In the genomic region with DNA sequence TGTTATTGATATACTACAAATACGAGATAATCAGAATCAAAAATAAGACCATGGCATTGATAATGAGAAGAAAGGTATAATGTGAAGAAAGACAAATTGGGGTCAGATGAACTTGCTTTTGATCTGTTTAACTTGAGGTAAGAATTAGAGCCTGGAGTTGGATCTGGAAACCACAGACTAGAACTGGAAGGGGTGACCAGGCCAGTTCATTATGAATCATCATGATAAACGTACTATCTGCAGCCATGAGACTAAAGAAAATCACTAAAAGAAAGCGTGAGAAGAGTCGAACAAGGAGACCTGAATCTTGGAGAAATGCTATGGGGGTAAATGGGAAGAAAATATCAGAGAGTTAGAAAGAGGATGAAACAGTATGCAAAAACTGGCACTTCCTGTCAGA, we compare ENCODE assay signal across 30 cellular contexts.
DNase-seq lines count a peak whose midpoint lies in the region; ATAC-seq and TF ChIP-seq lines count a peak whose summit lies in the region.
"Had no signal": no experiment of that assay in that cellular context is flagged by ENCODE, and none has a peak within 500 bp of the region (broad histone marks: within the 10 kb centered on the region; RNA-seq: fewer than 3 reads in every experiment).

No MANE protein-coding gene starts in this region.

- H3K4me3 Mint-ChIP-seq in GM23338: no peak overlapping the region
- H3K4me3 Mint-ChIP-seq: CD4-positive, alpha-beta T cell; nephron; stimulated activated naive B cell treated with anti-CD40 and anti-IgM and Interleukin-4, amounts not matched to agents 10 μg/mL and 1 μg/mL and 100 μg/mL, for 72 hours had no signal

- H3K9me3 ChIP-seq in Panc1 (ENCODE audit: control insufficient read depth, insufficient read depth, low read depth, low read length): peaks cover 3% of the 10 kb centered on the region; the same call in 1 of the 2 replicates
- H3K9me3 ChIP-seq: testis had no signal

- no peaks in the 10 kb centered on the region for H3K27me3 ChIP-seq in GM23338 (ENCODE audit: insufficient read depth)
- no peaks in the 10 kb centered on the region for H3K27me3 ChIP-seq in Panc1 (ENCODE audit: control insufficient read depth, insufficient read depth, low read length)
- H3K27me3 ChIP-seq: dorsolateral prefrontal cortex, MG63, testis had no signal

- in situ Hi-C loops in Panc1 (cut with HindIII; ENCODE audit: low pct_unique_long_range_greater_than_20kb, low sequenced_read_pairs): no loop called here

- no peaks in the 10 kb centered on the region for H4K20me1 ChIP-seq in GM23338 (replicated peaks; ENCODE audit: insufficient read depth)

- H3K4me2 ChIP-seq in GM23338: no peak overlapping the region

- H3K36me3 ChIP-seq in GM23338 (ENCODE audit: insufficient read depth) (no peaks in the 10 kb centered on the region), Panc1 (ENCODE audit: control insufficient read depth, insufficient read depth, low read length) (no peaks in the 10 kb centered on the region)
- H3K36me3 ChIP-seq: MG63, WERI-Rb-1 had no signal

- H3K4me1 Mint-ChIP-seq in GM23338: no peaks in the 10 kb centered on the region
- H3K4me1 Mint-ChIP-seq: nephron; stimulated activated naive B cell treated with anti-CD40 and anti-IgM and Interleukin-4, amounts not matched to agents 10 μg/mL and 1 μg/mL and 100 μg/mL, for 72 hours had no signal

- no peaks in the 10 kb centered on the region; the same call in 1 of the 2 replicates for H3K9me2 ChIP-seq in GM23338 (ENCODE audit: insufficient read depth)

- H3K4me3 ChIP-seq in GM23338 (no peak overlapping the region), Panc1 (ENCODE audit: low read depth in 2 of 2, low read length in 2 of 2) (no peak overlapping the region), choroid plexus epithelial cell (ENCODE audit: low read depth, low read length) (no peak overlapping the region)
- H3K4me3 ChIP-seq: dorsolateral prefrontal cortex, GM12878, MG63, testis had no signal

- CTCF ChIA-PET in Panc1 (lab: Charles Lee): no interaction called here

- H3K27ac Mint-ChIP-seq in GM23338: no peak overlapping the region
- H3K27ac Mint-ChIP-seq: CD4-positive, alpha-beta T cell; nephron; stimulated activated naive B cell treated with anti-CD40 and anti-IgM and Interleukin-4, amounts not matched to agents 10 μg/mL and 1 μg/mL and 100 μg/mL, for 72 hours had no signal

- H2AFZ ChIP-seq in GM23338: peak overlapping the region; percentile 33; the same call in 1 of the 2 replicates

- no peaks in the 10 kb centered on the region for H3F3A ChIP-seq in GM23338 (replicated peaks; ENCODE audit: low read depth)

- H3K4me1 ChIP-seq in GM23338 (ENCODE audit: insufficient read depth) (no peaks in the 10 kb centered on the region), Panc1 (ENCODE audit: control insufficient read depth, insufficient read depth, low read length) (no peaks in the 10 kb centered on the region)
- H3K4me1 ChIP-seq: testis had no signal

- POLR2A ChIA-PET in Panc1 (lab: Charles Lee): no interaction called here

- DNase-seq in GM23338 (ENCODE audit: low spot score): no peak
- DNase-seq in Panc1 (ENCODE audit: low read depth, low spot score): no peak
- peak; percentile 53 for DNase-seq in choroid plexus epithelial cell (ENCODE audit: low read depth)
- DNase-seq in non-pigmented ciliary epithelial cell (ENCODE audit: low read depth): peak; percentile 42
- DNase-seq in Ammon's horn (ENCODE audit: low spot score): no peak
- no peak for DNase-seq in GM03348 (ENCODE audit: low spot score)
- DNase-seq: activated CD4-positive, alpha-beta T cell treated with anti-CD3 and anti-CD28 coated beads, Interleukin-2, amount 50 U/mL, for 1 hour; activated CD8-positive, alpha-beta memory T cell treated with anti-CD3 and anti-CD28 coated beads, Interleukin-2, amount 50 U/mL, for 4 hours; activated effector memory CD4-positive, alpha-beta T cell treated with Interleukin-2 at 50 U/mL for 16 hours; caudate nucleus; CD4-positive, alpha-beta T cell; DMS 273 treated with DMSO at 0.1 percent for 48 hours; dorsolateral prefrontal cortex; GF-D8; H7; left cardiac atrium; MG63; midbrain; NCI-H1436 treated with DMSO at 0.1 percent for 48 hours; NCI-H2171 treated with DMSO at 0.1 percent for 48 hours; NCI-H748 treated with DMSO at 0.1 percent for 48 hours; OCI-M1; stimulated activated CD4-positive, alpha-beta T cell treated with anti-CD3 and anti-CD28 coated beads, Interleukin-2, amount 100 ng/mL, for 24 hours; stimulated activated naive B cell treated with anti-CD40 and anti-IgM and Interleukin-4, amounts not matched to agents 10 μg/mL and 1 μg/mL and 100 μg/mL, for 72 hours; T-helper 2 cell; testis; WERI-Rb-1 had no signal

- ATAC-seq in GM23338: no peak
- no peak for ATAC-seq in Panc1
- no peak for ATAC-seq in HG03342 (IDR thresholded peaks at IDR 0.05; ENCODE audit: unreplicated experiment)
- ATAC-seq: GM12878; left cardiac atrium; stimulated activated naive B cell treated with anti-CD40 and anti-IgM and Interleukin-4, amounts not matched to agents 10 μg/mL and 1 μg/mL and 100 μg/mL, for 72 hours had no signal

- H3K9me3 Mint-ChIP-seq in GM23338: peaks cover 2% of the 10 kb centered on the region; the same call in 1 of the 3 replicates

- H3K79me2 ChIP-seq in GM23338 (replicated peaks; ENCODE audit: insufficient read depth): no peaks in the 10 kb centered on the region

- H3K27ac ChIP-seq in GM23338 (ENCODE audit: low read depth) (no peak overlapping the region), Panc1 (ENCODE audit: low read length) (peak overlapping the region; percentile 53; the same call in 1 of the 2 replicates)
- H3K27ac ChIP-seq: dorsolateral prefrontal cortex, testis, WERI-Rb-1 had no signal

- no peaks in the 10 kb centered on the region for H3K36me3 Mint-ChIP-seq in GM23338 (ENCODE audit: low read depth)
- H3K36me3 Mint-ChIP-seq: stimulated activated naive B cell treated with anti-CD40 and anti-IgM and Interleukin-4, amounts not matched to agents 10 μg/mL and 1 μg/mL and 100 μg/mL, for 72 hours had no signal

- no peaks in the 10 kb centered on the region for H3K27me3 Mint-ChIP-seq in GM23338 (ENCODE audit: insufficient read depth, low read depth, poor library complexity)
- H3K27me3 Mint-ChIP-seq: CD4-positive, alpha-beta T cell; stimulated activated naive B cell treated with anti-CD40 and anti-IgM and Interleukin-4, amounts not matched to agents 10 μg/mL and 1 μg/mL and 100 μg/mL, for 72 hours had no signal

- intact Hi-C loops in Panc1 (cut with micrococcal nuclease; ENCODE audit: unreplicated experiment): no loop called here

- TF ChIP-seq CTCF in GM23338 (conservative IDR thresholded peaks at IDR 0.05; ENCODE audit: low read depth in 2 of 2): no peak
- no peak for TF ChIP-seq CTCF in Panc1 (IDR thresholded peaks at IDR 0.05)
- no peak for TF ChIP-seq CTCF in choroid plexus epithelial cell (conservative IDR thresholded peaks at IDR 0.05; ENCODE audit: low read depth, low read length)

- no TSS peak for BruUV-seq in Panc1 (replicated peaks; lab: Mats Ljungman, UMichigan)

TF ChIP-seq in GM23338, 12 proteins besides CTCF, POLR2A, EP300 and RAD21:
- TF ChIP-seq NANOG (IDR thresholded peaks at IDR 0.05; ENCODE audit: borderline replicate concordance) (no peak), JUNB (IDR thresholded peaks at IDR 0.05; ENCODE audit: unreplicated experiment) (no peak)

Comparison
In these comparisons a context has a peak if more than half of its experiments do, and no peak if none do; other contexts are left out.
1. DNase-seq: peak in choroid plexus epithelial cell (single experiment) and non-pigmented ciliary epithelial cell (single experiment); none in GM23338 (single experiment), Panc1 (single experiment), Ammon's horn (single experiment) and GM03348 (single experiment).